Comparison of ENCODE assay signal across 8 cellular contexts in the genomic region with DNA sequence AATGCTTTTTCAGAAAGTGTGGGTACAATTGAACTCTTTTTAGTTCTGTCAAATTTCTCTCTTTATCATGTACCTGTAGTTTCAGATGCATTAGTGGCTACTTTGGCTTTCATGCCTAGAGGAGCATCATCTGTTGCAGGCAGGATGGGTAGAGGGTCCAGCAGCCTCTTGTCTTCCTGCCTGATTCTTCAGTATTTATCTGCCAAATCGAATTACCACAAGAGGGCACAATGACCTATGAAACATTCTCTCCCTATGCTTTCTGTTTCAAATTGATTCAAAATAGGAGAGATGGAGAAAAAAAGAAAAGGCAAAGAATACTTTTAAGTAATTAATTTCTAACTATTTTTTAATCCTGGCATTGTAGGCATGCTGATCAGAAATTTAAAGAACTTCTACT.
DNase-seq lines count a peak whose midpoint lies in the region; ATAC-seq, FAIRE-seq and TF ChIP-seq lines count a peak whose summit lies in the region.

No MANE protein-coding gene starts in this region.

- no TSS peak for BruUV-seq in HepG2 (replicated peaks; lab: Mats Ljungman, UMichigan)

- no peak overlapping the region for H3K4me2 ChIP-seq in Loucy (ENCODE audit: low read depth, low read length, poor library complexity, severe bottlenecking)
- peak overlapping the region; percentile 43 for H3K4me2 ChIP-seq in SU-DHL-6 (ENCODE audit: low read depth, low read length, poor library complexity, severe bottlenecking)
- no peak overlapping the region for H3K4me2 ChIP-seq in HepG2 (ENCODE audit: low read depth, low read length)

- H4K20me1 ChIP-seq in Loucy (ENCODE audit: insufficient read depth, low read length, poor library complexity, severe bottlenecking) (no peaks in the 10 kb centered on the region), SU-DHL-6 (ENCODE audit: low read depth, low read length) (no peaks in the 10 kb centered on the region), HepG2 (ENCODE audit: insufficient read depth, low read length) (no peaks in the 10 kb centered on the region)

- TF ChIP-seq POLR2A in GM12892 (IDR thresholded peaks at IDR 0.05; ENCODE audit: low read depth, low read length) (no peak), HepG2 (IDR thresholded peaks at IDR 0.05; ENCODE audit: insufficient read depth in 1 of 2, low read depth in 2 of 2, low read length in 2 of 2) (no peak), upper lobe of left lung (IDR thresholded peaks at IDR 0.05) (no peak)

- no peak for TF ChIP-seq RAD21 in HepG2 (CRISPR knock-in tag; IDR thresholded peaks at IDR 0.05)

- DNase-seq in GM12892 (ENCODE audit: insufficient read length) (no peak), HepG2 (ENCODE audit: low spot score) (peak; percentile 14), upper lobe of left lung (no peak)
- DNase-seq in activated CD4-positive, alpha-beta T cell treated with anti-CD3 and anti-CD28 coated beads for 1 hour = no peak
- no peak for DNase-seq in activated CD4-positive, CD25-positive, alpha-beta regulatory T cell (lab: John Stamatoyannopoulos, UW)

- H3K36me3 ChIP-seq in Loucy (ENCODE audit: insufficient read depth, low read length) = no peaks in the 10 kb centered on the region
- no peaks in the 10 kb centered on the region for H3K36me3 ChIP-seq in SU-DHL-6 (ENCODE audit: low read length)
- no peaks in the 10 kb centered on the region for H3K36me3 ChIP-seq in HepG2 (replicated peaks in 1 of 2; ENCODE audit: control insufficient read depth in 1 of 2, insufficient read depth in 2 of 2, low read length in 2 of 2)
- H3K36me3 ChIP-seq in upper lobe of left lung = no peaks in the 10 kb centered on the region

- FAIRE-seq in GM12892 (lab: Jason Lieb, UNC) = peak; percentile 65
- FAIRE-seq in HepG2 (lab: Jason Lieb, UNC) = no peak

- H3K9me3 ChIP-seq in Loucy (ENCODE audit: insufficient read depth, low read depth, low read length) = no peaks in the 10 kb centered on the region
- H3K9me3 ChIP-seq in SU-DHL-6 (ENCODE audit: insufficient read depth, low read length) = no peaks in the 10 kb centered on the region
- H3K9me3 ChIP-seq in HepG2 (ENCODE audit: low read length) = peaks cover 17% of the 10 kb centered on the region; the same call in 1 of the 2 replicates
- no peaks in the 10 kb centered on the region for H3K9me3 ChIP-seq in upper lobe of left lung

- POLR2A ChIA-PET in HepG2 (lab: Yijun Ruan, JAX) = no interaction called here

- H3K4me3 ChIP-seq in Loucy (ENCODE audit: low read length, poor library complexity, severe bottlenecking) = no peak overlapping the region
- no peak overlapping the region for H3K4me3 ChIP-seq in SU-DHL-6 (ENCODE audit: insufficient read depth, low read length, poor library complexity, severe bottlenecking)
- no peak overlapping the region for H3K4me3 ChIP-seq in HepG2 (replicated peaks in 1 of 3; ENCODE audit: insufficient read depth in 1 of 3, low read depth in 2 of 3, low read length in 3 of 3)
- no peak overlapping the region for H3K4me3 ChIP-seq in upper lobe of left lung

- H3K27me3 ChIP-seq in Loucy (ENCODE audit: insufficient read depth, low read length, poor library complexity, severe bottlenecking) (no peaks in the 10 kb centered on the region), SU-DHL-6 (ENCODE audit: low read length) (no peaks in the 10 kb centered on the region; the same call in 1 of the 2 replicates), HepG2 (ENCODE audit: control insufficient read depth in 1 of 2, insufficient read depth in 2 of 2, low read length in 2 of 2) (no peaks in the 10 kb centered on the region), upper lobe of left lung (no peaks in the 10 kb centered on the region)

- TF ChIP-seq CTCF in Loucy (conservative IDR thresholded peaks at IDR 0.05; ENCODE audit: low read length) (peak; percentile 83), SU-DHL-6 (IDR thresholded peaks at IDR 0.05; ENCODE audit: insufficient read depth, low read length, poor library complexity, severe bottlenecking) (peak; percentile 52), HepG2 (CRISPR knock-in tag; IDR thresholded peaks at IDR 0.05) (peak; percentile 49), upper lobe of left lung (IDR thresholded peaks at IDR 0.05) (no peak)

- intact Hi-C loops in HepG2 (cut with micrococcal nuclease; ENCODE audit: unreplicated experiment) = no loop called here

- TF ChIP-seq EP300 in HepG2 (IDR thresholded peaks at IDR 0.05; ENCODE audit: low read depth in 2 of 2, low read length in 2 of 2) (no peak), HepG2 (CRISPR knock-in tag; IDR thresholded peaks at IDR 0.05; ENCODE audit: borderline replicate concordance) (no peak), upper lobe of left lung (IDR thresholded peaks at IDR 0.05) (no peak)

- no peak overlapping the region for H3K9ac ChIP-seq in Loucy (ENCODE audit: low read depth, low read length, poor library complexity, severe bottlenecking)
- no peak overlapping the region for H3K9ac ChIP-seq in SU-DHL-6 (ENCODE audit: low read length)
- H3K9ac ChIP-seq in HepG2 (ENCODE audit: insufficient read depth, low read depth, low read length) = no peak overlapping the region

- H3K79me2 ChIP-seq in Loucy (ENCODE audit: insufficient read depth, low read length) (no peaks in the 10 kb centered on the region), SU-DHL-6 (ENCODE audit: insufficient read depth, low read length) (no peaks in the 10 kb centered on the region), HepG2 (ENCODE audit: insufficient read depth, low read length) (no peaks in the 10 kb centered on the region)

- CTCF ChIA-PET in HepG2 (lab: Yijun Ruan, JAX; ENCODE audit: low intra/inter-chr PET ratio, low total read pairs) = no interaction called here

- H3K4me1 ChIP-seq in Loucy (ENCODE audit: insufficient read depth, low read length, poor library complexity, severe bottlenecking) (peaks cover 6% of the 10 kb centered on the region), HepG2 (ENCODE audit: insufficient read depth, low read length) (no peaks in the 10 kb centered on the region), upper lobe of left lung (no peaks in the 10 kb centered on the region)

- H3F3A ChIP-seq in Loucy (ENCODE audit: low read depth) (no peaks in the 10 kb centered on the region), SU-DHL-6 (ENCODE audit: insufficient read depth) (0 out of 2 replicates have a peak, but pooled peaks cover 2% of the 10 kb centered on the region)

- H2AFZ ChIP-seq in Loucy (ENCODE audit: low read length) (no peak overlapping the region), SU-DHL-6 (ENCODE audit: low read depth, low read length, severe bottlenecking) (no peak overlapping the region), HepG2 (ENCODE audit: low read length) (no peak overlapping the region)

- in situ Hi-C loops in HepG2 (cut with HindIII; ENCODE audit: extremely low pct_ligation_motif_present, low pct_unique_long_range_greater_than_20kb) = loop anchor here (25.0 kb wide), 1 partner anchor 1743 kb away; no protein-coding TSS in a partner anchor

- H3K27ac ChIP-seq in SU-DHL-6 (ENCODE audit: low read depth, low read length) (no peak overlapping the region), HepG2 (ENCODE audit: extremely low read length, insufficient read depth, low read length) (no peak overlapping the region), upper lobe of left lung (no peak overlapping the region)

- WGBS in HepG2 (ENCODE audit: low lambda C conversion rate) = 0% methylated on average over 1 of the region's 1 CpG
- 3 to 6% methylated on average over 1 of the region's 1 CpG for WGBS in upper lobe of left lung, 2 donors

- H3K9me2 ChIP-seq in Loucy (replicated peaks; ENCODE audit: low read depth, low read length) = no peaks in the 10 kb centered on the region
- no peaks in the 10 kb centered on the region for H3K9me2 ChIP-seq in SU-DHL-6 (replicated peaks; ENCODE audit: insufficient read depth, low read length)

- ATAC-seq in GM21723 (IDR thresholded peaks at IDR 0.05; ENCODE audit: unreplicated experiment) (peak; percentile 79), HepG2 (peak; percentile 56), upper lobe of left lung (ENCODE audit: low FRiP score in 2 of 2) (no peak)

TF ChIP-seq in HepG2, 621 proteins besides CTCF, POLR2A, EP300 and RAD21:
- TF ChIP-seq, protein P1, sequence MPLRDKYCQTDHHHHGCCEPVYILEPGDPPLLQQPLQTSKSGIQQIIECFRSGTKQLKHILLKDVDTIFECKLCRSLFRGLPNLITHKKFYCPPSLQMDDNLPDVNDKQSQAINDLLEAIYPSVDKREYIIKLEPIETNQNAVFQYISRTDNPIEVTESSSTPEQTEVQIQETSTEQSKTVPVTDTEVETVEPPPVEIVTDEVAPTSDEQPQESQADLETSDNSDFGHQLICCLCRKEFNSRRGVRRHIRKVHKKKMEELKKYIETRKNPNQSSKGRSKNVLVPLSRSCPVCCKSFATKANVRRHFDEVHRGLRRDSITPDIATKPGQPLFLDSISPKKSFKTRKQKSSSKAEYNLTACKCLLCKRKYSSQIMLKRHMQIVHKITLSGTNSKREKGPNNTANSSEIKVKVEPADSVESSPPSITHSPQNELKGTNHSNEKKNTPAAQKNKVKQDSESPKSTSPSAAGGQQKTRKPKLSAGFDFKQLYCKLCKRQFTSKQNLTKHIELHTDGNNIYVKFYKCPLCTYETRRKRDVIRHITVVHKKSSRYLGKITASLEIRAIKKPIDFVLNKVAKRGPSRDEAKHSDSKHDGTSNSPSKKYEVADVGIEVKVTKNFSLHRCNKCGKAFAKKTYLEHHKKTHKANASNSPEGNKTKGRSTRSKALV (CRISPR knock-in tag; IDR thresholded peaks at IDR 0.05) = no peak
- TF ChIP-seq RFX5 (IDR thresholded peaks at IDR 0.05; ENCODE audit: low read depth, low read length) (peak; percentile 85), SMC3 (IDR thresholded peaks at IDR 0.05; ENCODE audit: low read length) (peak; percentile 23; the same call in 1 of the 2 replicates), STAG1 (CRISPR knock-in tag; IDR thresholded peaks at IDR 0.05) (peak; percentile 52; the same call in 1 of the 2 replicates)

Comparison
In these comparisons a context has a peak if more than half of its experiments do, and no peak if none do; other contexts are left out.
1. ATAC-seq: peak in GM21723 (single experiment) and HepG2 (single experiment); none in upper lobe of left lung (0 of 2).
2. CTCF ChIP-seq: peak in Loucy (single experiment), SU-DHL-6 (single experiment) and HepG2 (single experiment); none in upper lobe of left lung (0 of 6).